8 cellular contexts compared by ENCODE assay signal in the genomic region with DNA sequence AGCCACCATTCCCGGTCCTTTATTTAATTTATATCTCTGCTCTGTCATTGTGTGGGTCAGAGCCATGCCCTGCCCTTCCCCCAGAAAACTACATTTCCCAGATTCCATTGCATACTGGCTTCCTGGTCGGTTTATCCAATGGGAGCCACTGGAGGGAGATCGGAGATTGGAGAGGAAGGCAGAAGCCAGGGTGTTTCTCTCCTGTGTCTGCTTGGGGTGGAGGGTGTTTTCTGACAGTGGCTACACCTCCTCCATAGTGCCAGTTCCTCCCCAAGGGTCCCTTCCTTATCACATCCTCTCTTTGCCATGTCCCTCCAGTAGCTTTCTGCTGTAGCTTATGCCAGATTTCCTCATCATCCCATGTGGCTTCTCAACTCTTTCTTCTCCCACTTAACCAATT. TPM values are rescaled to one million over a fixed set of nuclear protein-coding genes. Genes with fewer than 3 reads are reported as not detected.
DNase-seq lines count a peak whose midpoint lies in the region; ATAC-seq and TF ChIP-seq lines count a peak whose summit lies in the region.

No MANE protein-coding gene starts in this region.

- peak; percentile 35 for DNase-seq in DMS53 (lab: John Stamatoyannopoulos, UW)
- no peak for DNase-seq in DMS53 treated with DMSO at 0.1 percent for 48 hours (lab: John Stamatoyannopoulos, UW; ENCODE audit: unreplicated experiment)
- peak; percentile 26 to 46 for DNase-seq in NCI-H526 (lab: John Stamatoyannopoulos, UW)
- peak; percentile 58 for DNase-seq in mammary epithelial cell
- DNase-seq in mesenchymal stem cell: peak; percentile 67
- DNase-seq in NCI-H2081 treated with DMSO at 0.1 percent for 48 hours (lab: John Stamatoyannopoulos, UW): no peak
- DNase-seq in NCI-H510A (lab: John Stamatoyannopoulos, UW): no peak

- H3K36me3 ChIP-seq in mammary epithelial cell (ENCODE audit: insufficient read depth, low read length) (no peaks in the 10 kb centered on the region), mesenchymal stem cell (ENCODE audit: control insufficient read depth in 1 of 2, insufficient read depth in 2 of 2, low read depth in 1 of 2, low read length in 2 of 2) (no peaks in the 10 kb centered on the region)

- no peaks in the 10 kb centered on the region for H3K79me2 ChIP-seq in mammary epithelial cell (ENCODE audit: insufficient read depth, low read length)

- H3K18ac ChIP-seq in mesenchymal stem cell (ENCODE audit: low read depth in 1 of 2, low read length in 2 of 2): no peak overlapping the region

- H3K9me3 ChIP-seq in mammary epithelial cell (replicated peaks; ENCODE audit: insufficient read depth, low read length) (no peaks in the 10 kb centered on the region), mesenchymal stem cell (ENCODE audit: control insufficient read depth, low read length) (no peaks in the 10 kb centered on the region)

- H2AFZ ChIP-seq in mammary epithelial cell (ENCODE audit: low read depth, low read length) (peak overlapping the region; percentile 71), mesenchymal stem cell (ENCODE audit: low read depth, low read length) (no peak overlapping the region)

- no peak overlapping the region for H2AK5ac ChIP-seq in mesenchymal stem cell (ENCODE audit: low read length, severe bottlenecking)

- in situ Hi-C loops in mammary epithelial cell (cut with MboI; ENCODE audit: low sequenced_read_pairs in 2 of 2): no loop called here

- TF ChIP-seq CTCF in mammary epithelial cell (conservative IDR thresholded peaks at IDR 0.05 in 1 of 2, IDR thresholded peaks at IDR 0.05 in 1 of 2; ENCODE audit: extremely low read depth in 1 of 2, insufficient read depth in 1 of 2, low read depth in 1 of 2, low read length in 2 of 2): no peak

- H2BK15ac ChIP-seq in mesenchymal stem cell (ENCODE audit: low read depth, poor library complexity, severe bottlenecking): no peak overlapping the region

- H3K4me2 ChIP-seq in mammary epithelial cell (ENCODE audit: insufficient read depth, low read depth, low read length) (peak overlapping the region; percentile 22), mesenchymal stem cell (ENCODE audit: low read length, poor library complexity, severe bottlenecking) (no peak overlapping the region)

- no peak overlapping the region for H4K91ac ChIP-seq in mesenchymal stem cell (ENCODE audit: low read length)

- no peak overlapping the region for H2BK120ac ChIP-seq in mesenchymal stem cell (ENCODE audit: low read depth, low read length)

- dilution Hi-C loops in mammary epithelial cell (cut with HindIII; ENCODE audit: low sequenced_read_pairs): no loop called here

- CTCF ChIA-PET in mammary epithelial cell (lab: Charles Lee; ENCODE audit: low non-redundant PET): no interaction called here

- H3K4me3 ChIP-seq in mammary epithelial cell (replicated peaks in 1 of 3; ENCODE audit: insufficient read depth in 1 of 3, low read depth in 2 of 3, low read length in 3 of 3) (no peak overlapping the region), mesenchymal stem cell (ENCODE audit: insufficient read depth in 1 of 2, low read depth in 1 of 2, low read length in 2 of 2) (no peak overlapping the region)

- H3K23ac ChIP-seq in mesenchymal stem cell (ENCODE audit: low read length in 2 of 2): no peak overlapping the region

- H3K79me1 ChIP-seq in mesenchymal stem cell (replicated peaks; ENCODE audit: low read length, poor library complexity, severe bottlenecking): no peaks in the 10 kb centered on the region

- BruUV-seq in mammary epithelial cell (replicated peaks; lab: Mats Ljungman, UMichigan): no TSS peak

- H3K14ac ChIP-seq in mesenchymal stem cell (ENCODE audit: low read length in 2 of 2): no peak overlapping the region

- H3K27ac ChIP-seq in mammary epithelial cell (ENCODE audit: insufficient read depth, low read depth, low read length) (no peak overlapping the region), mesenchymal stem cell (ENCODE audit: low read length, poor library complexity, severe bottlenecking) (no peak overlapping the region)

- no peak overlapping the region for H4K8ac ChIP-seq in mesenchymal stem cell (ENCODE audit: low read length)

- H2BK12ac ChIP-seq in mesenchymal stem cell (ENCODE audit: low read length in 2 of 2): no peak overlapping the region

- intact Hi-C loops in mammary epithelial cell (cut with micrococcal nuclease): loop anchor here (10.0 kb wide), 2 partner anchors 293 to 323 kb away; a partner anchor contains a TSS

- WGBS in mammary epithelial cell (ENCODE audit: low coverage, missing lambda C conversion rate): 4% methylated on average over 3 of the region's 3 CpGs
- 0% methylated on average over 2 of the region's 3 CpGs for WGBS in mesenchymal stem cell

- peaks cover 8% of the 10 kb centered on the region for H3K27me3 ChIP-seq in mammary epithelial cell (ENCODE audit: insufficient read depth, low read length)
- H3K27me3 ChIP-seq in mesenchymal stem cell (ENCODE audit: control insufficient read depth in 1 of 2, insufficient read depth in 1 of 2, low read length in 2 of 2): peaks cover 11 to 15% of the 10 kb centered on the region in 2 experiments

- H4K20me1 ChIP-seq in mammary epithelial cell (ENCODE audit: insufficient read depth, low read length): no peaks in the 10 kb centered on the region

- no peak overlapping the region for H3K4ac ChIP-seq in mesenchymal stem cell (ENCODE audit: low read depth in 1 of 2, low read length in 2 of 2)

- H2BK5ac ChIP-seq in mesenchymal stem cell (ENCODE audit: low read depth, low read length, poor library complexity, severe bottlenecking): no peak overlapping the region

- no peak overlapping the region for H3K9ac ChIP-seq in mammary epithelial cell (ENCODE audit: insufficient read depth, low read length)
- no peak overlapping the region for H3K9ac ChIP-seq in mesenchymal stem cell (ENCODE audit: low read length)

- H3K4me1 ChIP-seq in mammary epithelial cell (ENCODE audit: insufficient read depth, low read length): peaks cover 6% of the 10 kb centered on the region
- peaks cover 15% of the 10 kb centered on the region for H3K4me1 ChIP-seq in mesenchymal stem cell (ENCODE audit: control insufficient read depth, insufficient read depth, low read depth, low read length)

- ATAC-seq in GM19452 (IDR thresholded peaks at IDR 0.05; ENCODE audit: unreplicated experiment): no peak

RNA-seq across cellular contexts. Expression of a gene that starts 19.0 kb away (rescaled TPM):
- 1 to 10 TPM; 2.0 to 6.8 TPM for total RNA-seq in mammary epithelial cell
- polyA plus RNA-seq in mammary epithelial cell: 0.91 TPM
- not detected for polyA minus RNA-seq in mammary epithelial cell
- polyA plus RNA-seq in mesenchymal stem cell (2013, experiment 1 of 2): 6.3 TPM
- 5.8 TPM for polyA plus RNA-seq in mesenchymal stem cell (2013, experiment 2 of 2)

Comparison
In these comparisons a context has a peak if more than half of its experiments do, and no peak if none do; other contexts are left out.
1. DNase-seq: peak in DMS53 (single experiment), NCI-H526 (2 of 2), mammary epithelial cell (single experiment) and mesenchymal stem cell (single experiment); none in DMS53 treated with DMSO at 0.1 percent for 48 hours (single experiment), NCI-H2081 treated with DMSO at 0.1 percent for 48 hours (single experiment) and NCI-H510A (single experiment).